Comparison of ENCODE assay signal across 39 cellular contexts in genomic region chr6:49634811-49635159, GRCh38. TPM values are rescaled to one million over a fixed set of nuclear protein-coding genes. Genes with fewer than 3 reads are reported as not detected.
"Had no signal": no experiment of that assay in that cellular context is flagged by ENCODE, and none has a peak within 500 bp of the region (broad histone marks: within the 10 kb centered on the region; RNA-seq: fewer than 3 reads in every experiment).

No MANE protein-coding gene starts in this region.

- DNase-seq: activated CD4-positive, alpha-beta memory T cell treated with anti-CD3 and anti-CD28 coated beads for 36 hours; activated CD4-positive, alpha-beta T cell treated with anti-CD3 and anti-CD28 coated beads for 36 hours; activated CD4-positive, alpha-beta T cell treated with anti-CD3 and anti-CD28 coated beads, Interleukin-2, amount 10 ng/mL, durations not matched to agents 24 days and 14 days; activated CD4-positive, CD25-positive, alpha-beta regulatory T cell; activated CD4-positive, CD25-positive, alpha-beta regulatory T cell treated with anti-CD3 and anti-CD28 coated beads, Interleukin-2, amount 50 U/mL, for 72 hours; activated CD8-positive, alpha-beta memory T cell treated with anti-CD3 and anti-CD28 coated beads, Interleukin-2, amount 10 ng/mL, durations not matched to agents 7 days and 5 days; activated CD8-positive, alpha-beta memory T cell treated with anti-CD3 and anti-CD28 coated beads, Interleukin-2, amount 50 U/mL, for 4 hours; activated CD8-positive, alpha-beta T cell treated with anti-CD3 and anti-CD28 coated beads, Interleukin-2, amount 10 ng/mL, durations not matched to agents 7 days and 5 days; activated effector memory CD4-positive, alpha-beta T cell treated with anti-CD3 and anti-CD28 coated beads, Interleukin-2, amount 50 U/mL, for 16 hours; activated naive CD4-positive, alpha-beta T cell treated with anti-CD3 and anti-CD28 coated beads for 36 hours; activated naive CD8-positive, alpha-beta T cell treated with anti-CD3 and anti-CD28 coated beads for 36 hours; activated naive CD8-positive, alpha-beta T cell treated with anti-CD3 and anti-CD28 coated beads, Interleukin-2, amount 50 U/mL, for 24 hours; activated T-cell treated with anti-CD3 and anti-CD28 coated beads, Interleukin-2, amount 50 U/mL, for 1 hour; activated T-cell treated with anti-CD3 and anti-CD28 coated beads, Interleukin-2, amount 50 U/mL, for 48 hours; adrenal gland; amygdala; aorta; body of pancreas; caudate nucleus; cortex of kidney; dermis blood vessel endothelial cell; effector CD4-positive, alpha-beta T cell; effector memory CD8-positive, alpha-beta T cell; esophagus squamous epithelium; foreskin melanocyte; heart right ventricle; T-helper 2 cell had no signal

- H3K27me3 ChIP-seq: adrenal gland, body of pancreas, esophagus squamous epithelium, gastroesophageal sphincter, heart right ventricle had no signal

- H3K27ac ChIP-seq: adrenal gland, body of pancreas, esophagus squamous epithelium, gastroesophageal sphincter, heart right ventricle had no signal

- H3K27ac Mint-ChIP-seq: activated CD4-positive, alpha-beta memory T cell treated with anti-CD3 and anti-CD28 coated beads for 36 hours; activated CD4-positive, alpha-beta T cell treated with anti-CD3 and anti-CD28 coated beads for 36 hours; activated CD4-positive, alpha-beta T cell treated with anti-CD3 and anti-CD28 coated beads, Interleukin-2, amount 10 ng/mL, durations not matched to agents 24 days and 14 days; activated CD8-positive, alpha-beta memory T cell treated with anti-CD3 and anti-CD28 coated beads, Interleukin-2, amount 10 ng/mL, durations not matched to agents 7 days and 5 days; activated CD8-positive, alpha-beta T cell treated with anti-CD3 and anti-CD28 coated beads, Interleukin-2, amount 10 ng/mL, durations not matched to agents 7 days and 5 days; activated naive CD4-positive, alpha-beta T cell treated with anti-CD3 and anti-CD28 coated beads for 36 hours; activated naive CD4-positive, alpha-beta T cell treated with anti-CD3 and anti-CD28 coated beads, Interleukin-2, amount 50 U/mL, for 24 hours; activated naive CD8-positive, alpha-beta T cell treated with anti-CD3 and anti-CD28 coated beads for 36 hours; activated naive CD8-positive, alpha-beta T cell treated with anti-CD3 and anti-CD28 coated beads, Interleukin-2, amount 50 U/mL, for 24 hours; activated T-helper 1 cell treated with anti-CD3 and anti-CD28 coated beads, Interleukin-12 subunit alpha, Interleukin-12 subunit beta, Interleukin-2, Interleukin-4 antibody, amounts not matched to agents 30 ng/mL and 10 ng/mL and 1 ng/mL, durations not matched to agents 14 hours and 24 hours and 36 hours; activated T-helper 2 cell treated with anti-CD3 and anti-CD28 coated beads, Interferon-gamma antibody, Interleukin-2, Interleukin-4, amounts not matched to agents 10 μg/mL and 5 μg/mL and 100 μg/mL, durations not matched to agents 14 hours and 24 hours and 36 hours; effector memory CD8-positive, alpha-beta T cell had no signal

- ATAC-seq: activated CD4-positive, alpha-beta T cell treated with anti-CD3 and anti-CD28 coated beads for 36 hours; activated CD8-positive, alpha-beta memory T cell treated with anti-CD3 and anti-CD28 coated beads, Interleukin-2, amount 10 ng/mL, durations not matched to agents 7 days and 5 days; activated CD8-positive, alpha-beta T cell treated with anti-CD3 and anti-CD28 coated beads, Interleukin-2, amount 10 ng/mL, durations not matched to agents 7 days and 5 days; activated naive CD8-positive, alpha-beta T cell treated with anti-CD3 and anti-CD28 coated beads, Interleukin-2, amount 50 U/mL, for 24 hours; body of pancreas; effector memory CD8-positive, alpha-beta T cell; gastroesophageal sphincter; heart right ventricle had no signal

- H3K9me3 ChIP-seq: adrenal gland, body of pancreas, esophagus squamous epithelium, gastroesophageal sphincter, heart right ventricle had no signal

- H3K4me3 ChIP-seq: adrenal gland, body of pancreas, esophagus squamous epithelium, gastroesophageal sphincter, heart right ventricle had no signal

- H3K9me3 Mint-ChIP-seq: activated CD4-positive, alpha-beta memory T cell treated with anti-CD3 and anti-CD28 coated beads for 36 hours; activated CD4-positive, alpha-beta T cell treated with anti-CD3 and anti-CD28 coated beads, Interleukin-2, amount 10 ng/mL, durations not matched to agents 24 days and 14 days; activated naive CD4-positive, alpha-beta T cell treated with anti-CD3 and anti-CD28 coated beads, Interleukin-2, amount 50 U/mL, for 24 hours; activated naive CD8-positive, alpha-beta T cell treated with anti-CD3 and anti-CD28 coated beads for 36 hours; activated T-helper 1 cell treated with anti-CD3 and anti-CD28 coated beads, Interleukin-12 subunit alpha, Interleukin-12 subunit beta, Interleukin-2, Interleukin-4 antibody, amounts not matched to agents 30 ng/mL and 10 ng/mL and 1 ng/mL, durations not matched to agents 14 hours and 24 hours and 36 hours; activated T-helper 2 cell treated with anti-CD3 and anti-CD28 coated beads, Interferon-gamma antibody, Interleukin-2, Interleukin-4, amounts not matched to agents 10 μg/mL and 5 μg/mL and 100 μg/mL, durations not matched to agents 14 hours and 24 hours and 36 hours; effector memory CD8-positive, alpha-beta T cell had no signal

- FAIRE-seq: colon, TTC549 had no signal

- H3K36me3 ChIP-seq: adrenal gland, esophagus squamous epithelium, gastroesophageal sphincter, heart right ventricle had no signal

- H3K27me3 Mint-ChIP-seq: activated CD4-positive, alpha-beta memory T cell treated with anti-CD3 and anti-CD28 coated beads for 36 hours; activated CD8-positive, alpha-beta memory T cell treated with anti-CD3 and anti-CD28 coated beads, Interleukin-2, amount 10 ng/mL, durations not matched to agents 7 days and 5 days; activated naive CD8-positive, alpha-beta T cell treated with anti-CD3 and anti-CD28 coated beads for 36 hours; activated naive CD8-positive, alpha-beta T cell treated with anti-CD3 and anti-CD28 coated beads, Interleukin-2, amount 50 U/mL, for 24 hours; effector memory CD8-positive, alpha-beta T cell had no signal

- H3K4me1 ChIP-seq: adrenal gland, body of pancreas, esophagus squamous epithelium, gastroesophageal sphincter, heart right ventricle had no signal

- H3K36me3 Mint-ChIP-seq: activated CD4-positive, alpha-beta memory T cell treated with anti-CD3 and anti-CD28 coated beads for 36 hours; activated CD8-positive, alpha-beta memory T cell treated with anti-CD3 and anti-CD28 coated beads, Interleukin-2, amount 10 ng/mL, durations not matched to agents 7 days and 5 days; activated naive CD4-positive, alpha-beta T cell treated with anti-CD3 and anti-CD28 coated beads, Interleukin-2, amount 50 U/mL, for 24 hours; activated naive CD8-positive, alpha-beta T cell treated with anti-CD3 and anti-CD28 coated beads for 36 hours had no signal

- H3K4me3 Mint-ChIP-seq: activated CD4-positive, alpha-beta memory T cell treated with anti-CD3 and anti-CD28 coated beads for 36 hours; activated CD4-positive, alpha-beta T cell treated with anti-CD3 and anti-CD28 coated beads for 36 hours; activated CD4-positive, alpha-beta T cell treated with anti-CD3 and anti-CD28 coated beads, Interleukin-2, amount 10 ng/mL, durations not matched to agents 24 days and 14 days; activated CD8-positive, alpha-beta memory T cell treated with anti-CD3 and anti-CD28 coated beads, Interleukin-2, amount 10 ng/mL, durations not matched to agents 7 days and 5 days; activated CD8-positive, alpha-beta T cell treated with anti-CD3 and anti-CD28 coated beads, Interleukin-2, amount 10 ng/mL, durations not matched to agents 7 days and 5 days; activated naive CD4-positive, alpha-beta T cell treated with anti-CD3 and anti-CD28 coated beads for 36 hours; activated naive CD4-positive, alpha-beta T cell treated with anti-CD3 and anti-CD28 coated beads, Interleukin-2, amount 50 U/mL, for 24 hours; activated naive CD8-positive, alpha-beta T cell treated with anti-CD3 and anti-CD28 coated beads for 36 hours; activated naive CD8-positive, alpha-beta T cell treated with anti-CD3 and anti-CD28 coated beads, Interleukin-2, amount 50 U/mL, for 24 hours; activated T-helper 1 cell treated with anti-CD3 and anti-CD28 coated beads, Interleukin-12 subunit alpha, Interleukin-12 subunit beta, Interleukin-2, Interleukin-4 antibody, amounts not matched to agents 30 ng/mL and 10 ng/mL and 1 ng/mL, durations not matched to agents 14 hours and 24 hours and 36 hours; effector memory CD8-positive, alpha-beta T cell had no signal

- H3K4me1 Mint-ChIP-seq: activated CD4-positive, alpha-beta T cell treated with anti-CD3 and anti-CD28 coated beads for 36 hours; activated CD4-positive, alpha-beta T cell treated with anti-CD3 and anti-CD28 coated beads, Interleukin-2, amount 10 ng/mL, durations not matched to agents 24 days and 14 days; activated CD8-positive, alpha-beta memory T cell treated with anti-CD3 and anti-CD28 coated beads, Interleukin-2, amount 10 ng/mL, durations not matched to agents 7 days and 5 days; activated naive CD4-positive, alpha-beta T cell treated with anti-CD3 and anti-CD28 coated beads, Interleukin-2, amount 50 U/mL, for 24 hours; activated naive CD8-positive, alpha-beta T cell treated with anti-CD3 and anti-CD28 coated beads for 36 hours; activated naive CD8-positive, alpha-beta T cell treated with anti-CD3 and anti-CD28 coated beads, Interleukin-2, amount 50 U/mL, for 24 hours had no signal

RNA-seq across cellular contexts. Expression of gene RHAG, which starts 1.9 kb away (rescaled TPM):
- total RNA-seq: activated CD4-positive, alpha-beta memory T cell treated with anti-CD3 and anti-CD28 coated beads for 36 hours; activated CD4-positive, alpha-beta T cell treated with anti-CD3 and anti-CD28 coated beads for 36 hours; activated CD4-positive, alpha-beta T cell treated with anti-CD3 and anti-CD28 coated beads, Interleukin-2, amount 10 ng/mL, durations not matched to agents 24 days and 14 days; activated CD8-positive, alpha-beta memory T cell treated with anti-CD3 and anti-CD28 coated beads for 36 hours; activated CD8-positive, alpha-beta memory T cell treated with anti-CD3 and anti-CD28 coated beads, Interleukin-2, amount 10 ng/mL, durations not matched to agents 7 days and 5 days; activated CD8-positive, alpha-beta T cell treated with anti-CD3 and anti-CD28 coated beads, Interleukin-2, amount 10 ng/mL, durations not matched to agents 7 days and 5 days; activated naive CD4-positive, alpha-beta T cell treated with anti-CD3 and anti-CD28 coated beads for 36 hours; activated naive CD8-positive, alpha-beta T cell treated with anti-CD3 and anti-CD28 coated beads for 36 hours; activated T-helper 1 cell treated with anti-CD3 and anti-CD28 coated beads, Interleukin-12 subunit alpha, Interleukin-12 subunit beta, Interleukin-2, Interleukin-4 antibody, amounts not matched to agents 30 ng/mL and 10 ng/mL and 1 ng/mL, durations not matched to agents 14 hours and 24 hours and 36 hours; activated T-helper 2 cell treated with anti-CD3 and anti-CD28 coated beads, Interferon-gamma antibody, Interleukin-2, Interleukin-4, amounts not matched to agents 10 μg/mL and 5 μg/mL and 100 μg/mL, durations not matched to agents 14 hours and 24 hours and 36 hours; aorta; body of pancreas; chondrocyte; dermis blood vessel endothelial cell; fibroblast of lung; fibroblast of villous mesenchyme; glomerular endothelial cell; T-helper 1 cell treated with Interleukin-12 subunit alpha and Interleukin-12 subunit beta and Interleukin-4 antibody, amounts not matched to agents 30 ng/mL and 1 ng/mL, for 36 hours had no signal
- polyA plus RNA-seq: aorta, fibroblast of lung had no signal
